ENCODE assay signal across 16 cellular contexts in the genomic region with DNA sequence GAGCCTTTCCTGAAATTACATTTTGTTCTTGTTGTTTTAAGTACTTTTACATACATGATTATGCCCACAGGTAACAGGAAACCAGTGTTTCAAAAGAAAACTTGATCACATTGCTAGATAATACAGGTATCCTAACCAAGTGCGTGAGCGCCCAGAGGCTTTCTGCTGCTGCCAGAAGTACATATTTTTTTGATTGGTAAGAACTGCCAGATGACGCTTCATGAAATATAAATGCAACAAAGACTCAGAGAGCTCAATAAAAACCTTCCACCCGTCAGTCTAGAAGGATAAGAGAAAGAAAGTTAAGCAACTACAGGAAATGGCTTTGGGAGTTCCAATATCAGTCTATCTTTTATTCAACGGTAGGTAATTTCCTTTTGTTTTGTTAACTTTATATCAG. TPM values are rescaled to one million over a fixed set of nuclear protein-coding genes. Genes with fewer than 3 reads are reported as not detected.
DNase-seq lines count a peak whose midpoint lies in the region; ATAC-seq and TF ChIP-seq lines count a peak whose summit lies in the region.
"Had no signal": no experiment of that assay in that cellular context is flagged by ENCODE, and none has a peak within 500 bp of the region (broad histone marks: within the 10 kb centered on the region; RNA-seq: fewer than 3 reads in every experiment).

A gene with protein sequence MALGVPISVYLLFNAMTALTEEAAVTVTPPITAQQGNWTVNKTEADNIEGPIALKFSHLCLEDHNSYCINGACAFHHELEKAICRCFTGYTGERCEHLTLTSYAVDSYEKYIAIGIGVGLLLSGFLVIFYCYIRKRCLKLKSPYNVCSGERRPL (plus strand): TSS at position 256 of the 400 bp plus-strand sequence. CDS start 64 bp downstream, at position 320.

- H3F3A ChIP-seq in neural progenitor cell (ENCODE audit: low read depth), result no peaks in the 10 kb centered on the region

- H3K4me3 Mint-ChIP-seq in stimulated activated naive CD8-positive, alpha-beta T cell treated with anti-CD3 and anti-CD28 coated beads, Interleukin-15, amount 100 ng/mL, for 72 hours, result peak within 1 kb of the TSS; percentile 12 to 32
- peak within 1 kb of the TSS; percentile 71 for H3K4me3 Mint-ChIP-seq in T-helper 17 cell
- H3K4me3 Mint-ChIP-seq in neural progenitor cell, result no peak within 1 kb of the TSS
- H3K4me3 Mint-ChIP-seq: naive B cell had no signal

- no peaks in the 10 kb centered on the region for H3K79me2 ChIP-seq in neural progenitor cell (ENCODE audit: low read depth)

- H3K9me3 Mint-ChIP-seq in stimulated activated naive CD8-positive, alpha-beta T cell treated with anti-CD3 and anti-CD28 coated beads, Interleukin-15, amount 100 ng/mL, for 72 hours, result no peaks in the 10 kb centered on the region
- H3K9me3 Mint-ChIP-seq in neural progenitor cell, result no peaks in the 10 kb centered on the region
- H3K9me3 Mint-ChIP-seq: naive B cell had no signal

- H3K4me3 ChIP-seq in fibroblast of pulmonary artery (replicated peaks; ENCODE audit: low read depth, low read length) (no peak within 1 kb of the TSS), neural progenitor cell (no peak within 1 kb of the TSS)
- H3K4me3 ChIP-seq: ascending aorta, BLaER1, left ventricle myocardium inferior, thyroid gland had no signal

- DNase-seq in stimulated activated naive CD8-positive, alpha-beta T cell treated with anti-CD3 and anti-CD28 coated beads, Interleukin-15, amount 100 ng/mL, for 72 hours, result no peak
- DNase-seq in stimulated activated naive CD8-positive, alpha-beta T cell treated with anti-CD3 and anti-CD28 coated beads, Interleukin-15, Interleukin-2, amounts not matched to agents 100 U/mL and 50 U/mL, for 24 hours, result no peak
- DNase-seq in T-helper 17 cell (no peak), fibroblast of pulmonary artery (ENCODE audit: low read depth) (peak; percentile 38), NCI-H524 treated with DMSO at 0.1 percent for 48 hours (lab: John Stamatoyannopoulos, UW) (no peak), NCI-H1105 treated with DMSO at 0.1 percent for 48 hours (lab: John Stamatoyannopoulos, UW) (no peak), retina (no peak), neural progenitor cell (ENCODE audit: low spot score) (no peak)
- DNase-seq: activated CD4-positive, alpha-beta T cell treated with anti-CD3 and anti-CD28 coated beads for 1 hour; left ventricle myocardium inferior; naive B cell; NCI-H187 treated with DMSO at 0.1 percent for 48 hours; NCI-H82; thyroid gland had no signal

- TF ChIP-seq CTCF in fibroblast of pulmonary artery (IDR thresholded peaks at IDR 0.05; ENCODE audit: low read length, missing control alignments), result no peak
- TF ChIP-seq CTCF in neural progenitor cell (IDR thresholded peaks at IDR 0.05), result no peak

- H4K20me1 ChIP-seq in neural progenitor cell (ENCODE audit: low read depth), result no peaks in the 10 kb centered on the region
- H4K20me1 ChIP-seq: BLaER1 had no signal

- peaks cover 6% of the 10 kb centered on the region for H3K4me1 Mint-ChIP-seq in stimulated activated naive CD8-positive, alpha-beta T cell treated with anti-CD3 and anti-CD28 coated beads, Interleukin-15, amount 100 ng/mL, for 72 hours
- H3K4me1 Mint-ChIP-seq in T-helper 17 cell (peaks cover 6% of the 10 kb centered on the region), neural progenitor cell (no peaks in the 10 kb centered on the region)

- H3K9ac ChIP-seq in neural progenitor cell, result no peak within 1 kb of the TSS
- H3K9ac ChIP-seq: BLaER1 had no signal

- H3K36me3 Mint-ChIP-seq in T-helper 17 cell (ENCODE audit: low read depth) (no peaks in the 10 kb centered on the region), neural progenitor cell (no peaks in the 10 kb centered on the region)
- H3K36me3 Mint-ChIP-seq: naive B cell had no signal

- H3K27me3 ChIP-seq in neural progenitor cell, result no peaks in the 10 kb centered on the region
- H3K27me3 ChIP-seq: ascending aorta, BLaER1, thyroid gland had no signal

- H2AFZ ChIP-seq in neural progenitor cell (replicated peaks), result no peak within 1 kb of the TSS

- no peaks in the 10 kb centered on the region for H3K4me1 ChIP-seq in neural progenitor cell
- H3K4me1 ChIP-seq: ascending aorta, BLaER1, left ventricle myocardium inferior, thyroid gland had no signal

- H3K9me3 ChIP-seq in T-helper 17 cell (ENCODE audit: control insufficient read depth, low read length, poor library complexity, severe bottlenecking) (no peaks in the 10 kb centered on the region), neural progenitor cell (ENCODE audit: low read depth) (no peaks in the 10 kb centered on the region)
- H3K9me3 ChIP-seq: ascending aorta, BLaER1, left ventricle myocardium inferior, thyroid gland had no signal

- no peaks in the 10 kb centered on the region for H3K36me3 ChIP-seq in neural progenitor cell
- H3K36me3 ChIP-seq: ascending aorta, BLaER1, left ventricle myocardium inferior, thyroid gland had no signal

- no peak within 1 kb of the TSS for H3K4me2 ChIP-seq in neural progenitor cell
- H3K4me2 ChIP-seq: BLaER1 had no signal

- no peak for ATAC-seq in stimulated activated naive CD8-positive, alpha-beta T cell treated with anti-CD3 and anti-CD28 coated beads, Interleukin-15, amount 100 ng/mL, for 72 hours
- no peak for ATAC-seq in stimulated activated naive CD8-positive, alpha-beta T cell treated with anti-CD3 and anti-CD28 coated beads, Interleukin-15, Interleukin-2, amounts not matched to agents 100 U/mL and 50 U/mL, for 24 hours
- peak; percentile 39 for ATAC-seq in T-helper 17 cell

- no peaks in the 10 kb centered on the region for H3K27me3 Mint-ChIP-seq in stimulated activated naive CD8-positive, alpha-beta T cell treated with anti-CD3 and anti-CD28 coated beads, Interleukin-15, amount 100 ng/mL, for 72 hours
- H3K27me3 Mint-ChIP-seq in T-helper 17 cell (no peaks in the 10 kb centered on the region), neural progenitor cell (ENCODE audit: insufficient read depth, low read depth) (no peaks in the 10 kb centered on the region)
- H3K27me3 Mint-ChIP-seq: naive B cell had no signal

- H3K27ac ChIP-seq in neural progenitor cell, result no peak within 1 kb of the TSS
- H3K27ac ChIP-seq: ascending aorta, BLaER1, left ventricle myocardium inferior, thyroid gland had no signal

- peak within 1 kb of the TSS in 1 of 2 donors; percentile 77 for H3K27ac Mint-ChIP-seq in stimulated activated naive CD8-positive, alpha-beta T cell treated with anti-CD3 and anti-CD28 coated beads, Interleukin-15, amount 100 ng/mL, for 72 hours
- peak within 1 kb of the TSS; percentile 59 for H3K27ac Mint-ChIP-seq in T-helper 17 cell
- H3K27ac Mint-ChIP-seq in neural progenitor cell, result no peak within 1 kb of the TSS
- H3K27ac Mint-ChIP-seq: naive B cell had no signal

RNA-seq across cellular contexts. Expression of the gene that starts here (rescaled TPM):
- total RNA-seq in T-helper 17 cell (not detected), neural progenitor cell (ENCODE audit: low replicate concordance) (not detected in 2 replicates)
- total RNA-seq: ascending aorta, left ventricle myocardium inferior, thyroid gland had no signal

Comparison
In these comparisons a context has a peak if more than half of its experiments do, and no peak if none do; other contexts are left out.
1. Peak in ATAC-seq in T-helper 17 cell; RNA of the gene not detected or under 1 TPM.